Comparison of ENCODE assay signal across 8 cellular contexts in the genomic region with DNA sequence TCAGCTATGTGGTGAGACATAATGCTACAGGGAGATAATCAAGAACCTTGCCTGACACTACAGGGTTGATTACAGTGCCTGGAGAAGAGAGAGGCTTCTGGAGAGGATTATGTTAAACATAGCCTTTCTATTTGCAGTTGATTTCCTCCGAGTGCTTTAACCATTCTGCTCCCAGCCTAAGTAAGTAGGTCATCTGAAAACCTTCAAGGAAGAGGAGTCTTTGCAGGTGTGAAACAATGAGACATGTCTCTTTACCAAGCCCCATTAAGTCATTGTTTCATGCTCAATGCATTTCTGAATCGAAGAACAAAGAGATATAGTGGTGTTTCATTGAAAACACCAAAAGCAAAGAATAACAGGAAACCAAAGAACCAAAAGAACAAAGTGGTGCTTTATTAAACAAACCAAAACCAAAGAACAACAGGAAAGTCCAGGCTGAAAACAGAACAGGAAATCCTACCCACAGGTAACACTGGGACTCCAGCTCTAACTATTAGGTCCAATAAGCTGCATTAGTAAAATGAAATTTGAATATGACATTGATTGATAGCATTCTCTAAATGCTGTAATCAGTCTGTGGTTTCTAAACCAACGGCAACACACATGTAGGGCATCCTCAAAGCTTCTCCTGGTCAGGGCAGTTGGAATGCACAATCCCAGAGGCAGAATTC.
DNase-seq lines count a peak whose midpoint lies in the region; ATAC-seq, FAIRE-seq and TF ChIP-seq lines count a peak whose summit lies in the region.

No MANE protein-coding gene starts in this region.

- intact Hi-C loops in naive thymus-derived CD4-positive, alpha-beta T cell (cut with micrococcal nuclease): no loop called here
- intact Hi-C loops in adrenal gland (cut with DNase I): no loop called here

- no peak for TF ChIP-seq POLR2A in adrenal gland (IDR thresholded peaks at IDR 0.05)

- ATAC-seq in GM19035 (IDR thresholded peaks at IDR 0.05; ENCODE audit: unreplicated experiment): peak; percentile 87
- ATAC-seq in HG03064 (IDR thresholded peaks at IDR 0.05; ENCODE audit: low read depth, unreplicated experiment): peak; percentile 83
- peak; percentile 29 for ATAC-seq in naive thymus-derived CD4-positive, alpha-beta T cell
- ATAC-seq in GM18868 (IDR thresholded peaks at IDR 0.05; ENCODE audit: unreplicated experiment): no peak

- DNase-seq in RCC 7860 (ENCODE audit: low spot score): peak; percentile 13
- DNase-seq in naive thymus-derived CD4-positive, alpha-beta T cell: no peak
- no peak for DNase-seq in stimulated activated CD4-positive, alpha-beta T cell treated with anti-CD3 and anti-CD28 coated beads, Interleukin-4, amount 100 ng/mL, for 1 hour
- DNase-seq in adrenal gland: no peak
- DNase-seq in EL: no peak

- TF ChIP-seq CTCF in adrenal gland (IDR thresholded peaks at IDR 0.05): no peak

- CTCF ChIA-PET in naive thymus-derived CD4-positive, alpha-beta T cell (lab: Charles Lee): no interaction called here

- no peaks in the 10 kb centered on the region for H3K27me3 ChIP-seq in naive thymus-derived CD4-positive, alpha-beta T cell (ENCODE audit: control insufficient read depth in 2 of 2, insufficient read depth in 2 of 2, low read length in 2 of 2)
- no peaks in the 10 kb centered on the region for H3K27me3 ChIP-seq in adrenal gland

- H3K27me3 Mint-ChIP-seq in naive thymus-derived CD4-positive, alpha-beta T cell: no peaks in the 10 kb centered on the region

- no peak overlapping the region for H3K4me3 ChIP-seq in naive thymus-derived CD4-positive, alpha-beta T cell (ENCODE audit: low read length)
- H3K4me3 ChIP-seq in adrenal gland: no peak overlapping the region

- H3K27ac Mint-ChIP-seq in naive thymus-derived CD4-positive, alpha-beta T cell: peak overlapping the region in 5 of 9 donors; percentile 2 to 43 (median 23)

- no peaks in the 10 kb centered on the region for H3K36me3 ChIP-seq in naive thymus-derived CD4-positive, alpha-beta T cell (ENCODE audit: control insufficient read depth in 2 of 3, insufficient read depth in 3 of 3, low read length in 3 of 3)
- H3K36me3 ChIP-seq in adrenal gland (replicated peaks in 1 of 2): no peaks in the 10 kb centered on the region

- no peaks in the 10 kb centered on the region for H3K36me3 Mint-ChIP-seq in naive thymus-derived CD4-positive, alpha-beta T cell

- no peaks in the 10 kb centered on the region for H3K4me1 ChIP-seq in naive thymus-derived CD4-positive, alpha-beta T cell (ENCODE audit: control insufficient read depth in 2 of 2, insufficient read depth in 2 of 2, low read length in 2 of 2)
- peaks cover 0 to 4% of the 10 kb centered on the region in 2 donors for H3K4me1 ChIP-seq in adrenal gland (replicated peaks in 1 of 2)

- no peak for FAIRE-seq in RCC 7860 (lab: Jason Lieb, UNC)

- H3K4me1 Mint-ChIP-seq in naive thymus-derived CD4-positive, alpha-beta T cell: peaks cover 8 to 21% (median 18%) of the 10 kb centered on the region in 7 donors

- H3K9me3 Mint-ChIP-seq in naive thymus-derived CD4-positive, alpha-beta T cell: peaks cover 0 to 3% (median 0%) of the 10 kb centered on the region in 11 donors

- POLR2A ChIA-PET in naive thymus-derived CD4-positive, alpha-beta T cell (lab: Charles Lee): no interaction called here

- 39 to 46% (median 42%) methylated on average over 3 of the region's 3 CpGs for WGBS in adrenal gland, 4 donors

- H3K9me3 ChIP-seq in naive thymus-derived CD4-positive, alpha-beta T cell (ENCODE audit: control insufficient read depth in 2 of 3, low read length in 3 of 3): no peaks in the 10 kb centered on the region
- H3K9me3 ChIP-seq in adrenal gland (replicated peaks in 1 of 3): no peaks in the 10 kb centered on the region

- H3K27ac ChIP-seq in naive thymus-derived CD4-positive, alpha-beta T cell (ENCODE audit: low read depth, low read length): no peak overlapping the region
- H3K27ac ChIP-seq in adrenal gland: peak overlapping the region in 1 of 5 donors; percentile 10

- peak overlapping the region in 4 of 10 donors; percentile 10 to 38 (median 27) for H3K4me3 Mint-ChIP-seq in naive thymus-derived CD4-positive, alpha-beta T cell
